In the genomic region with DNA sequence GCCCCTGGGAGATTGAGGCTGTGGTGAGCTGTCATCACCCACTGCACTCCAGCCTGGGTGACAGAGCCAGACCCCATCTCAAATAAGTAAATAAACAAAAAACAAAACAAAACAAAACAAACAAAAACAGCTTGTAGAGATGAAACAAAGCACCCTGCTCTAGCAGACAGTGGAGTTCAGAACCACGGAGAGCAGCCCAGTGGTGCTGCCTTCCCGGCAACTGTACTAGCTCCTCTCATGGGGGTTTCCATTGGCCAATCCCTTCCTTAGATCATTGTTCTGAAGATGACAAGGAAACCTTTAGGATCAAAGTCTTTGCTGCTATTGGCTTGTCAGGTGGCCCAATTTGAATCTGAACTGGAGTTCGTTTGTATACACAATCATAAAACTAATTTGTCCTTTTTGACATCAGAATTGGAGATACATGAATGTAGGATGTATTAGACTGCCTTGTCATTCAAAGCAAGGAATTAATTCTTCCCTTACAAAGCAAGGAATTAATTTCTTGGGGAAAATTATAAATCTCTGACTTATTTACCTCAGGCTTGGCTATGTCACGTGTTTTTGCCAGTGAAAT, we compare ENCODE assay signal across 13 cellular contexts. TPM values are rescaled to one million over a fixed set of nuclear protein-coding genes. Genes with fewer than 3 reads are reported as not detected.
A peak's percentile ranks its signal among the peaks of the same experiment; 100 is the strongest.
DNase-seq lines count a peak whose midpoint lies in the region; ATAC-seq and TF ChIP-seq lines count a peak whose summit lies in the region.
"Had no signal": no experiment of that assay in that cellular context is flagged by ENCODE, and none has a peak within 500 bp of the region (broad histone marks: within the 10 kb centered on the region; RNA-seq: fewer than 3 reads in every experiment).

No MANE protein-coding gene starts in this region.

- intact Hi-C loops in activated CD8-positive, alpha-beta T cell treated with anti-CD3 and anti-CD28 coated beads for 36 hours (cut with micrococcal nuclease), result no loop called here

- TF ChIP-seq EP300 in Ishikawa (IDR thresholded peaks at IDR 0.05; ENCODE audit: borderline replicate concordance), result no peak

- peak; percentile 45 for ATAC-seq in activated CD8-positive, alpha-beta T cell treated with anti-CD3 and anti-CD28 coated beads for 36 hours
- ATAC-seq in GM19035 (IDR thresholded peaks at IDR 0.05; ENCODE audit: unreplicated experiment), result no peak
- ATAC-seq in HG03442 (IDR thresholded peaks at IDR 0.05; ENCODE audit: unreplicated experiment), result no peak
- ATAC-seq: upper lobe of right lung had no signal

- H3K4me1 Mint-ChIP-seq in activated CD8-positive, alpha-beta T cell treated with anti-CD3 and anti-CD28 coated beads for 36 hours (ENCODE audit: low read depth), result no peaks in the 10 kb centered on the region

- TF ChIP-seq RAD21 in Ishikawa (IDR thresholded peaks at IDR 0.05; ENCODE audit: low read depth), result no peak

- H3K27me3 Mint-ChIP-seq in activated CD8-positive, alpha-beta T cell treated with anti-CD3 and anti-CD28 coated beads for 36 hours, result peaks cover 14% of the 10 kb centered on the region

- no peaks in the 10 kb centered on the region for H3K9me3 Mint-ChIP-seq in activated CD8-positive, alpha-beta T cell treated with anti-CD3 and anti-CD28 coated beads for 36 hours

- H3K4me3 Mint-ChIP-seq in activated CD8-positive, alpha-beta T cell treated with anti-CD3 and anti-CD28 coated beads for 36 hours, result no peak overlapping the region

- DNase-seq in NOMO-1 treated with DMSO at 0.1 percent for 48 hours (lab: John Stamatoyannopoulos, UW; ENCODE audit: unreplicated experiment), result peak; percentile 6
- DNase-seq in NOMO-1 (lab: John Stamatoyannopoulos, UW; ENCODE audit: unreplicated experiment in 2 of 2), result no peak
- peak; percentile 48 for DNase-seq in activated CD8-positive, alpha-beta T cell treated with anti-CD3 and anti-CD28 coated beads for 36 hours
- DNase-seq in kidney tubule cell (ENCODE audit: low spot score), result peak; percentile 9
- no peak for DNase-seq in inferior parietal cortex (ENCODE audit: extremely low spot score)
- DNase-seq: NCI-H1105 treated with DMSO at 0.1 percent for 48 hours, nucleus accumbens, SHP77, upper lobe of right lung had no signal

- H3K27ac Mint-ChIP-seq in activated CD8-positive, alpha-beta T cell treated with anti-CD3 and anti-CD28 coated beads for 36 hours, result no peak overlapping the region

- TF ChIP-seq CTCF in activated CD8-positive, alpha-beta T cell treated with anti-CD3 and anti-CD28 coated beads for 36 hours (IDR thresholded peaks at IDR 0.05), result no peak

- POLR2A ChIA-PET in activated CD8-positive, alpha-beta T cell treated with anti-CD3 and anti-CD28 coated beads for 36 hours (lab: Charles Lee), result no interaction called here

- CTCF ChIA-PET in activated CD8-positive, alpha-beta T cell treated with anti-CD3 and anti-CD28 coated beads for 36 hours (lab: Charles Lee), result interaction anchor here (1.6 kb wide), 1 partner anchor 12 kb away, joined by 5 read pairs; no protein-coding TSS in a partner anchor

- no peaks in the 10 kb centered on the region for H3K36me3 Mint-ChIP-seq in activated CD8-positive, alpha-beta T cell treated with anti-CD3 and anti-CD28 coated beads for 36 hours (ENCODE audit: low read depth)

TF ChIP-seq in Ishikawa, 13 proteins besides CTCF, POLR2A, EP300 and RAD21:
- TF ChIP-seq REST (IDR thresholded peaks at IDR 0.05; ENCODE audit: low read depth), result peak; percentile 93
- TF ChIP-seq YY1 (IDR thresholded peaks at IDR 0.05; ENCODE audit: low read depth), result no peak

RNA-seq across cellular contexts. Expression of gene SYCN, which starts 19.7 kb away (rescaled TPM):
- not detected for total RNA-seq in activated CD8-positive, alpha-beta T cell treated with anti-CD3 and anti-CD28 coated beads for 36 hours
- total RNA-seq: dermis microvascular lymphatic vessel endothelial cell, upper lobe of right lung had no signal

RNA-seq across cellular contexts. Expression of gene IFNL3, which starts 21.0 kb away (rescaled TPM):
- not detected for total RNA-seq in activated CD8-positive, alpha-beta T cell treated with anti-CD3 and anti-CD28 coated beads for 36 hours
- total RNA-seq: dermis microvascular lymphatic vessel endothelial cell, upper lobe of right lung had no signal

RNA-seq across cellular contexts. Expression of gene IFNL4, which starts 24.9 kb away (rescaled TPM):
- not detected for total RNA-seq in activated CD8-positive, alpha-beta T cell treated with anti-CD3 and anti-CD28 coated beads for 36 hours
- total RNA-seq: dermis microvascular lymphatic vessel endothelial cell, upper lobe of right lung had no signal

RNA-seq across cellular contexts. Expression of gene NCCRP1, which starts 27.0 kb away (rescaled TPM):
- not detected for total RNA-seq in activated CD8-positive, alpha-beta T cell treated with anti-CD3 and anti-CD28 coated beads for 36 hours
- total RNA-seq: dermis microvascular lymphatic vessel endothelial cell had no signal

RNA-seq across cellular contexts. Expression of gene IFNL2, which starts 44.4 kb away (rescaled TPM):
- not detected for total RNA-seq in activated CD8-positive, alpha-beta T cell treated with anti-CD3 and anti-CD28 coated beads for 36 hours
- total RNA-seq: dermis microvascular lymphatic vessel endothelial cell, upper lobe of right lung had no signal

Comparison
In these comparisons a context has a peak if more than half of its experiments do, and no peak if none do; other contexts are left out.
1. DNase-seq: peak in NOMO-1 treated with DMSO at 0.1 percent for 48 hours (single experiment), activated CD8-positive, alpha-beta T cell treated with anti-CD3 and anti-CD28 coated beads for 36 hours (single experiment) and kidney tubule cell (single experiment); none in NOMO-1 (0 of 2) and inferior parietal cortex (single experiment).